8 cellular contexts compared by ENCODE assay signal in the genomic region with DNA sequence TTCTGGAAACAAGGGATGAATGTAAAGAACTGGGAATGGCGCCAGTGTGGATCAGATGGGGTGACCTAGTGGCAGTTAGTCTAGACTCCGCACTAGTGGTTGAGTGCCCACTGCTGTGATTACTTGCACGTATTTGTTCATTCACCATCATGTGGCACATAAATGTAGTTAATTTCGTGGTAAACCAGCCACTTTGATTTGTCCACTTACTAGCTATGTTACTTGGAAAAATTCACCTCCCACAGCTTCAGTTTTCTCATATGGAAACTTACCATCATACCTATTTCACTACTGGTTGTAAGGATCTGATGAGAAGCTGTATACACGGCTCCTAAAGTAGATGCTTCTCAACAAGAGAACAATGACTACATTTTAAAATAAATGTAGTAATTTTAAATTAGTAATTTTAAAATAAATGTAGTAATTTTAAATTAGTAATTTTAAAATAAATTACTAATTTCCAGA. TPM values are rescaled to one million over a fixed set of nuclear protein-coding genes. Genes with fewer than 3 reads are reported as not detected.
DNase-seq lines count a peak whose midpoint lies in the region; FAIRE-seq and TF ChIP-seq lines count a peak whose summit lies in the region.

No MANE protein-coding gene starts in this region.

- H3K27me3 Mint-ChIP-seq in brain = peaks cover 9% of the 10 kb centered on the region

- no peaks in the 10 kb centered on the region; a peak in 1 of 22 replicates for H3K36me3 ChIP-seq in BLaER1 treated with 17β-estradiol and CSF1 and Interleukin-3, amounts not matched to agents 10 nM and 100 nM
- no peaks in the 10 kb centered on the region for H3K36me3 ChIP-seq in muscle layer of duodenum (ENCODE audit: control insufficient read depth in 1 of 2, insufficient read depth in 2 of 2, low read length in 2 of 2)

- CTCF ChIA-PET in HEK293T (lab: Yijun Ruan, JAX) = no interaction called here

- H3K4me1 Mint-ChIP-seq in brain = no peaks in the 10 kb centered on the region

- peaks cover 0 to 10% (median 0%) of the 10 kb centered on the region in 5 experiments for H3K9me3 Mint-ChIP-seq in brain

- H3K36me3 Mint-ChIP-seq in brain = no peaks in the 10 kb centered on the region

- DNase-seq in HEK293T (ENCODE audit: extremely low spot score) (no peak), hepatic stellate cell (ENCODE audit: low spot score) (no peak), NCI-H2029 (lab: John Stamatoyannopoulos, UW) (no peak), GM12892 (ENCODE audit: insufficient read length) (no peak), cerebellar cortex (ENCODE audit: low spot score) (no peak)

- H3K4me3 Mint-ChIP-seq in brain = peak overlapping the region; percentile 81 to 86 (median 83)

- H3K9me3 ChIP-seq in BLaER1 treated with 17β-estradiol and CSF1 and Interleukin-3, amounts not matched to agents 10 nM and 100 nM (replicated peaks in 1 of 11) = peaks cover 0 to 25% (median 16%) of the 10 kb centered on the region in 11 experiments; a peak in 14 of 22 replicates
- no peaks in the 10 kb centered on the region for H3K9me3 ChIP-seq in muscle layer of duodenum (ENCODE audit: control insufficient read depth in 1 of 2, low read length in 2 of 2)

- H3K27ac Mint-ChIP-seq in brain = peak overlapping the region; percentile 63 to 93 (median 78)

- peak overlapping the region; percentile 57 to 76 (median 68) for H3K4me3 ChIP-seq in BLaER1 treated with 17β-estradiol and CSF1 and Interleukin-3, amounts not matched to agents 10 nM and 100 nM
- H3K4me3 ChIP-seq in muscle layer of duodenum (ENCODE audit: low read depth in 1 of 2, low read length in 2 of 2) = peak overlapping the region; percentile 62 to 68

- H4K20me1 ChIP-seq in BLaER1 treated with 17β-estradiol and CSF1 and Interleukin-3, amounts not matched to agents 10 nM and 100 nM = no peaks in the 10 kb centered on the region

- H3K9ac ChIP-seq in BLaER1 treated with 17β-estradiol and CSF1 and Interleukin-3, amounts not matched to agents 10 nM and 100 nM = peak overlapping the region; percentile 66 to 83 (median 77); a peak in 21 of 22 replicates

- POLR2A ChIA-PET in HEK293T (lab: Yijun Ruan, JAX) = no interaction called here

- H3K27me3 ChIP-seq in BLaER1 treated with 17β-estradiol and CSF1 and Interleukin-3, amounts not matched to agents 10 nM and 100 nM = peaks cover 0 to 23% (median 11%) of the 10 kb centered on the region in 11 experiments; a peak in 10 of 22 replicates
- no peaks in the 10 kb centered on the region for H3K27me3 ChIP-seq in muscle layer of duodenum (ENCODE audit: low read depth, low read length)

- no peak for FAIRE-seq in GM12892 (lab: Jason Lieb, UNC)

- no peak for TF ChIP-seq POLR2A in GM12892 (IDR thresholded peaks at IDR 0.05; ENCODE audit: low read depth, low read length)

- H3K4me2 ChIP-seq in BLaER1 treated with 17β-estradiol and CSF1 and Interleukin-3, amounts not matched to agents 10 nM and 100 nM = peak overlapping the region; percentile 43 to 73 (median 66)

- no peak for TF ChIP-seq CTCF in brain (conservative IDR thresholded peaks at IDR 0.05)

- peaks cover 0 to 8% (median 0%) of the 10 kb centered on the region in 10 experiments; a peak in 4 of 20 replicates for H3K4me1 ChIP-seq in BLaER1 treated with 17β-estradiol and CSF1 and Interleukin-3, amounts not matched to agents 10 nM and 100 nM
- no peaks in the 10 kb centered on the region for H3K4me1 ChIP-seq in muscle layer of duodenum (ENCODE audit: control insufficient read depth in 1 of 2, insufficient read depth in 2 of 2, low read length in 2 of 2)

- H3K27ac ChIP-seq in BLaER1 treated with 17β-estradiol and CSF1 and Interleukin-3, amounts not matched to agents 10 nM and 100 nM = peak overlapping the region in 10 of 11 experiments; percentile 56 to 77 (median 65); a peak in 20 of 22 replicates
- peak overlapping the region; percentile 67 for H3K27ac ChIP-seq in muscle layer of duodenum (ENCODE audit: low read length)

TF ChIP-seq in HEK293T, 16 proteins besides CTCF, POLR2A, EP300 and RAD21:
- no peak for TF ChIP-seq BHLHE40 (IDR thresholded peaks at IDR 0.05; ENCODE audit: borderline replicate concordance)
- no peak for TF ChIP-seq SUZ12 (IDR thresholded peaks at IDR 0.05)
- no peak for TF ChIP-seq FOXA1 (IDR thresholded peaks at IDR 0.05)
- TF ChIP-seq ZNF384 (IDR thresholded peaks at IDR 0.05) = no peak
- TF ChIP-seq L3MBTL2 (conservative IDR thresholded peaks at IDR 0.05) = peak; percentile 30
- TF ChIP-seq FOXK2 (IDR thresholded peaks at IDR 0.05) = no peak
- no peak for TF ChIP-seq NFRKB (IDR thresholded peaks at IDR 0.05)

RNA-seq across cellular contexts. Expression of gene DYNLT3, which starts 0.4 kb away (rescaled TPM):
- polyA plus RNA-seq in brain (ENCODE audit: insufficient read depth, low read depth, low replicate concordance) = 20.2 TPM
- 14.0 TPM for polyA plus RNA-seq in GM12892 (2012; ENCODE audit: missing spikeins)
